21 cellular contexts compared by ENCODE assay signal in the genomic region with DNA sequence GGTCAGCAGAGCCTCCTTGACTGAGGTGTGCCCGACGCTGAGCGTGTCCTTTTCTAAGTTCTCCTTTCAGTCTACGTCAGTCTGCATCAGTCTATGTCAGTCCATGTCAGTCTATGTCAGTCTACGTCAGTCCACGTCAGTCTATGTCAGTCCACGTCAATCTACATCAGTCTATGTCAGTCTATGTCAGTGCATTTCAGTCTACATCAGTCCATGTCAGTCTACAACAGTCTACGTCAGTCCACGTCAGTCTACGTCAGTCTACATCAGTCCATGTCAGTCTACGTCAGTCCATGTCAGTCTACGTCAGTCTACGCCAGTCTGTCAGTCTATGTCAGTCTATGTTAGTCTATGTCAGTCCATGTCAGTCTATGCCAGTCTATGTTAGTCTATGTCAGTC.
"Had no signal": no experiment of that assay in that cellular context is flagged by ENCODE, and none has a peak within 500 bp of the region (broad histone marks: within the 10 kb centered on the region; RNA-seq: fewer than 3 reads in every experiment).

No MANE protein-coding gene starts in this region.

- H3K9me3 ChIP-seq: colonic mucosa, esophagus muscularis mucosa, gastroesophageal sphincter, heart left ventricle, prostate gland, right atrium auricular region, stomach, thyroid gland had no signal

- H3K4me2 ChIP-seq: hepatocyte had no signal

- H3K79me2 ChIP-seq: hepatocyte had no signal

- H3K36me3 ChIP-seq: colonic mucosa, prostate gland had no signal

- H3K27ac ChIP-seq: colonic mucosa, esophagus muscularis mucosa, foreskin keratinocyte, gastroesophageal sphincter, heart left ventricle, hepatocyte, prostate gland, right atrium auricular region, stomach, thyroid gland had no signal

- H3K27me3 ChIP-seq: colonic mucosa, foreskin keratinocyte, heart left ventricle, hepatocyte, right atrium auricular region, stomach, thyroid gland had no signal

- H2AFZ ChIP-seq: hepatocyte had no signal

- DNase-seq: colonic mucosa; effector memory CD4-positive, alpha-beta T cell; foreskin keratinocyte; heart left ventricle; kidney; mesendoderm; midbrain; naive thymus-derived CD4-positive, alpha-beta T cell; nucleus accumbens; stimulated activated CD4-positive, alpha-beta T cell treated with anti-CD3 and anti-CD28 coated beads, Interleukin-2, amount 100 ng/mL, for 24 hours; stimulated activated CD4-positive, alpha-beta T cell treated with anti-CD3 and anti-CD28 coated beads, Interleukin-4, amount 100 ng/mL, for 24 hours; stimulated activated naive CD4-positive, alpha-beta T cell treated with Interleukin-2 at 50 U/mL for 16 hours; stomach; thyroid gland had no signal

- H3K4me3 ChIP-seq: colonic mucosa, esophagus muscularis mucosa, gastroesophageal sphincter, heart left ventricle, hepatocyte, lung, prostate gland, right atrium auricular region, stomach, thyroid gland had no signal

- FAIRE-seq: endothelial cell of umbilical vein, kidney had no signal

- H3K4me1 ChIP-seq: colonic mucosa, esophagus muscularis mucosa, foreskin keratinocyte, gastroesophageal sphincter, heart left ventricle, prostate gland, right atrium auricular region, stomach, thyroid gland had no signal
